In the genomic region with DNA sequence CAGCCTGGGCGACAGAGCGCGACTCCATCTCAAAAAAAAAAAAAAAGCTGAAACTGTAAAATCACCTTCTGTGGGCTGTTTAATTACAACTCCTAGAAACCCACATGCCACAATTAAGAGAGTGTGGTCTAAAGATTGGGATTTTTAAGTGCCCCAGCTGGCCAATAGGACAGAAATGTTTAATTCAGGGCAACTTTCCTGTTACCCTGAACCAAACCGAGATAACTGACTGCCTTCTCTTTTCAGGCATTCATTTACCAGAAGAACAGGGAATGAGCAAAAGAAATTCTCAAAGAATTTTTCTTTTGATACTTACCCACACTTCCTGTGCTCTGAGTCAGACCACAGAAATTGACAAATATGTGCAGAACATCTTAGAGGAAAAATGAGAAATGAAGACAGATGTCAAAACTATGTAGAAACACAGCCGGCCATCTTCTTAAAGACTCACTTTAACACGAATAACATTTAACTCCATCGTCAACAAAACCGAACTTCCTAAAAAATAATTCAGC, we compare ENCODE assay signal across 11 cellular contexts.
DNase-seq lines count a peak whose midpoint lies in the region; ATAC-seq and TF ChIP-seq lines count a peak whose summit lies in the region.
"Had no signal": no experiment of that assay in that cellular context is flagged by ENCODE, and none has a peak within 500 bp of the region (broad histone marks: within the 10 kb centered on the region; RNA-seq: fewer than 3 reads in every experiment).

No MANE protein-coding gene starts in this region.

- TF ChIP-seq CTCF in osteocyte (IDR thresholded peaks at IDR 0.05) (no peak), Calu3 (IDR thresholded peaks at IDR 0.05; ENCODE audit: unreplicated experiment) (no peak)

- DNase-seq in GM03348 (ENCODE audit: low spot score) (peak; percentile 71), NCI-H226 (peak; percentile 82), osteocyte (ENCODE audit: extremely low spot score, unreplicated experiment) (no peak), Calu3 (no peak), cerebellar nuclear complex (lab: John Stamatoyannopoulos, UW) (no peak), posterior cingulate gyrus (no peak)
- peak in 2 of 3 experiments; percentile 2 to 23 for DNase-seq in effector memory CD8-positive, alpha-beta T cell
- no peak for DNase-seq in activated CD4-positive, alpha-beta T cell treated with anti-CD3 and anti-CD28 coated beads, Interleukin-2, amount 50 U/mL, for 4 hours
- DNase-seq: DND-41, kidney, NCI-H524 had no signal

- ATAC-seq in effector memory CD8-positive, alpha-beta T cell (replicated peaks), result peak; percentile 61

- no TSS peak for BruUV-seq in Calu3 (replicated peaks; lab: Mats Ljungman, UMichigan)

- H3K4me1 Mint-ChIP-seq in effector memory CD8-positive, alpha-beta T cell (ENCODE audit: low read depth in 2 of 2), result peaks cover 34 to 66% of the 10 kb centered on the region in 2 donors
- H3K4me1 Mint-ChIP-seq in osteocyte (ENCODE audit: unreplicated experiment) (peaks cover 98% of the 10 kb centered on the region), Calu3 (ENCODE audit: low read depth, unreplicated experiment) (peaks cover 1% of the 10 kb centered on the region)

- H3K27ac Mint-ChIP-seq in effector memory CD8-positive, alpha-beta T cell, result peak overlapping the region; percentile 27 to 87
- peak overlapping the region; percentile 95 for H3K27ac Mint-ChIP-seq in osteocyte (ENCODE audit: unreplicated experiment)
- no peak overlapping the region for H3K27ac Mint-ChIP-seq in Calu3 (ENCODE audit: unreplicated experiment)

- peaks cover 4% of the 10 kb centered on the region for H3K36me3 Mint-ChIP-seq in effector memory CD8-positive, alpha-beta T cell (ENCODE audit: insufficient read depth)
- peaks cover 8% of the 10 kb centered on the region for H3K36me3 Mint-ChIP-seq in osteocyte (ENCODE audit: unreplicated experiment)
- H3K36me3 Mint-ChIP-seq in Calu3 (ENCODE audit: insufficient read depth, unreplicated experiment), result no peaks in the 10 kb centered on the region

- peak overlapping the region; percentile 66 to 74 for H3K4me3 Mint-ChIP-seq in effector memory CD8-positive, alpha-beta T cell
- H3K4me3 Mint-ChIP-seq in osteocyte (ENCODE audit: unreplicated experiment) (peak overlapping the region; percentile 38), Calu3 (ENCODE audit: low read depth, unreplicated experiment) (no peak overlapping the region)

- H3K27me3 Mint-ChIP-seq in effector memory CD8-positive, alpha-beta T cell, result peaks cover 22 to 30% of the 10 kb centered on the region in 2 donors
- H3K27me3 Mint-ChIP-seq in osteocyte (ENCODE audit: unreplicated experiment), result no peaks in the 10 kb centered on the region
- H3K27me3 Mint-ChIP-seq in Calu3 (ENCODE audit: unreplicated experiment), result peaks cover 59% of the 10 kb centered on the region

- intact Hi-C loops in Calu3 (cut with micrococcal nuclease; ENCODE audit: unreplicated experiment), result no loop called here
- intact Hi-C loops in posterior cingulate gyrus (cut with DNase I), result no loop called here

- CTCF ChIA-PET in Calu3 (lab: Charles Lee), result no interaction called here

- H3K9me3 Mint-ChIP-seq in effector memory CD8-positive, alpha-beta T cell, result no peaks in the 10 kb centered on the region
- peaks cover 4% of the 10 kb centered on the region for H3K9me3 Mint-ChIP-seq in osteocyte (ENCODE audit: unreplicated experiment)
- H3K9me3 Mint-ChIP-seq in Calu3 (ENCODE audit: low read depth, unreplicated experiment), result no peaks in the 10 kb centered on the region

Comparison
In these comparisons a context has a peak if more than half of its experiments do, and no peak if none do; other contexts are left out.
1. DNase-seq: peak in GM03348 (single experiment), NCI-H226 (single experiment) and effector memory CD8-positive, alpha-beta T cell (2 of 3); none in osteocyte (single experiment), Calu3 (single experiment), cerebellar nuclear complex (0 of 2), posterior cingulate gyrus (0 of 10) and activated CD4-positive, alpha-beta T cell treated with anti-CD3 and anti-CD28 coated beads, Interleukin-2, amount 50 U/mL, for 4 hours (0 of 2).